ENCODE assay signal across 24 cellular contexts in genomic region chr10:71431216-71431944, GRCh38. TPM values are rescaled to one million over a fixed set of nuclear protein-coding genes. Genes with fewer than 3 reads are reported as not detected.
A peak's percentile ranks its signal among the peaks of the same experiment; 100 is the strongest.
DNase-seq lines count a peak whose midpoint lies in the region; ATAC-seq and TF ChIP-seq lines count a peak whose summit lies in the region.
"Had no signal": no experiment of that assay in that cellular context is flagged by ENCODE, and none has a peak within 500 bp of the region (broad histone marks: within the 10 kb centered on the region; RNA-seq: fewer than 3 reads in every experiment).

No MANE protein-coding gene starts in this region.

- ATAC-seq in GM21360 (IDR thresholded peaks at IDR 0.05; ENCODE audit: unreplicated experiment) (no peak), HG02970 (IDR thresholded peaks at IDR 0.05; ENCODE audit: low FRiP score, unreplicated experiment) (no peak)
- ATAC-seq: activated T-cell treated with anti-CD3 and anti-CD28 coated beads, Interleukin-2, amount 50 U/mL, for 4 hours; heart left ventricle had no signal

- no peak overlapping the region for H3K4me3 ChIP-seq in coronary artery
- H3K4me3 ChIP-seq: ascending aorta, heart left ventricle, lung, SJCRH30, suprapubic skin had no signal

- peaks cover 40% of the 10 kb centered on the region for H3K27me3 Mint-ChIP-seq in osteocyte (ENCODE audit: unreplicated experiment)

- no peak overlapping the region for H3K27ac ChIP-seq in coronary artery
- H3K27ac ChIP-seq: ascending aorta, heart left ventricle, SJCRH30, suprapubic skin had no signal

- H3K27ac Mint-ChIP-seq in osteocyte (ENCODE audit: unreplicated experiment): peak overlapping the region; percentile 29
- H3K27ac Mint-ChIP-seq: activated naive CD4-positive, alpha-beta T cell treated with anti-CD3 and anti-CD28 coated beads, Interleukin-2, amount 10 ng/mL, durations not matched to agents 7 days and 5 days; CD4-positive, CD25-positive, alpha-beta regulatory T cell; progenitor cell of endocrine pancreas had no signal

- no peaks in the 10 kb centered on the region for H3K36me3 Mint-ChIP-seq in osteocyte (ENCODE audit: unreplicated experiment)
- H3K36me3 Mint-ChIP-seq: activated naive CD4-positive, alpha-beta T cell treated with anti-CD3 and anti-CD28 coated beads, Interleukin-2, amount 10 ng/mL, durations not matched to agents 7 days and 5 days; CD4-positive, CD25-positive, alpha-beta regulatory T cell; WTC11 had no signal

- H3K9me3 Mint-ChIP-seq in osteocyte (ENCODE audit: unreplicated experiment): no peaks in the 10 kb centered on the region
- H3K9me3 Mint-ChIP-seq: activated naive CD4-positive, alpha-beta T cell treated with anti-CD3 and anti-CD28 coated beads, Interleukin-2, amount 10 ng/mL, durations not matched to agents 7 days and 5 days; activated T-cell treated with anti-CD3 and anti-CD28 coated beads, Interleukin-2, amount 50 U/mL, for 4 hours; CD4-positive, CD25-positive, alpha-beta regulatory T cell; immature natural killer cell; WTC11 had no signal

- TF ChIP-seq CTCF in osteocyte (IDR thresholded peaks at IDR 0.05) (no peak), coronary artery (IDR thresholded peaks at IDR 0.05) (no peak)

- H3K4me3 Mint-ChIP-seq in osteocyte (ENCODE audit: unreplicated experiment): no peak overlapping the region
- H3K4me3 Mint-ChIP-seq: activated naive CD4-positive, alpha-beta T cell treated with anti-CD3 and anti-CD28 coated beads, Interleukin-2, amount 10 ng/mL, durations not matched to agents 7 days and 5 days; activated T-cell treated with anti-CD3 and anti-CD28 coated beads, Interleukin-2, amount 50 U/mL, for 4 hours; WTC11 had no signal

- peaks cover 7% of the 10 kb centered on the region for H3K4me1 Mint-ChIP-seq in osteocyte (ENCODE audit: unreplicated experiment)
- H3K4me1 Mint-ChIP-seq: activated naive CD4-positive, alpha-beta T cell treated with anti-CD3 and anti-CD28 coated beads, Interleukin-2, amount 10 ng/mL, durations not matched to agents 7 days and 5 days had no signal

- DNase-seq in AG20443 (ENCODE audit: low spot score) (peak; percentile 9), NCI-H2227 (lab: John Stamatoyannopoulos, UW; ENCODE audit: unreplicated experiment) (peak; percentile 73), iPS-NIHi7 (ENCODE audit: extremely low spot score) (peak; percentile 7), osteocyte (ENCODE audit: extremely low spot score, unreplicated experiment) (peak; percentile 77), coronary artery (ENCODE audit: low spot score) (no peak), GM19238 (ENCODE audit: insufficient read length, low spot score) (no peak)
- DNase-seq: activated CD4-positive, alpha-beta T cell treated with anti-CD3 and anti-CD28 coated beads, Interleukin-2, amount 50 U/mL, for 48 hours; activated naive CD4-positive, alpha-beta T cell treated with anti-CD3 and anti-CD28 coated beads, Interleukin-2, amount 10 ng/mL, durations not matched to agents 7 days and 5 days; activated T-cell treated with anti-CD3 and anti-CD28 coated beads, Interleukin-2, amount 50 U/mL, for 4 hours; CD4-positive, CD25-positive, alpha-beta regulatory T cell; immature natural killer cell; KBM-7; NCI-H524; SJCRH30; stimulated activated CD4-positive, alpha-beta T cell treated with anti-CD3 and anti-CD28 coated beads, Interleukin-4, amount 100 ng/mL, for 4 hours had no signal

RNA-seq across cellular contexts. Expression of gene CDH23, which starts 34.7 kb away (rescaled TPM):
- not detected in 2 replicates for total RNA-seq in osteocyte
- total RNA-seq: chondrocyte had no signal

Comparison
In these comparisons a context has a peak if more than half of its experiments do, and no peak if none do; other contexts are left out.
1. DNase-seq: peak in AG20443 (single experiment), NCI-H2227 (single experiment), iPS-NIHi7 (single experiment) and osteocyte (single experiment); none in coronary artery (single experiment) and GM19238 (single experiment).